ENCODE assay signal across 9 cellular contexts in the genomic region with DNA sequence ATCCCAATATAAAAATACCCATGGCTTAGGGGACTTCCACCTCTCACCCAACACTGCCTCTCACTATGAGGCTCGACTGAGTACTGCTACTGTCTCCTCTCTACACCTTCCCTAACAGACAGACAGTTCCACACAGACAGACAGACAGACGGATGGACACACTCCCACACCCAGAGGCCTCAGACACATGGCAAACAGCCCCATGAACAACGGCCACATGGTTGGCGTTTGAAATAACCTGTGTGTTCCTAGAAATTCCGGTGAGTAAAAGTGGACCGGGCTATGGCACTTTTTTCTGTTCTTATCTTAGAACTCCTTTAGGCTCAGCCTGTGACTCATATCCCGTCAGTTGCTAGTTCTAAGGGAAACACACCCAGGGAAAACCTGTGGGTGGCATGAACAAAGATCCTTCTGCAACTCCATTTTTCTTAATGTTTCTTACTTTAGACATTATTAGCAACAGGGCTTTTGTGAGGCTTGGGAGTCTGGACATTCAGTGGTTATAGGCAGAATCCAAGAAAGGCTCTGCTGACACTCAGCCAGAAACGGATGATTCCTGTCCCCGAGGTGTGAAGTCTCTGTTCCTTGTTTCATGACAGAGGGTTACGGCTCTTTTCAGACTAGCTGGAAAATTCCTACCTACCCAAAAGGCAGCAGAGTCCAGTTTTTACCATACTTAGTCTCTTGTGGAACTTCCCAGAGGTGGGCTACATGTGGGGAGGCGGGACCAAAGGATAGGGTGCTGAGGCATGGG.
DNase-seq lines count a peak whose midpoint lies in the region; ATAC-seq, FAIRE-seq and TF ChIP-seq lines count a peak whose summit lies in the region.
"Had no signal": no experiment of that assay in that cellular context is flagged by ENCODE, and none has a peak within 500 bp of the region (broad histone marks: within the 10 kb centered on the region; RNA-seq: fewer than 3 reads in every experiment).

No MANE protein-coding gene starts in this region.

- no CpG with 5 or more reads among the region's 11 CpGs for WGBS in mesendoderm (ENCODE audit: extremely low coverage, insufficient coverage, low lambda C conversion rate)

- H3K4me2 ChIP-seq in mesendoderm (ENCODE audit: low read length), result no peak overlapping the region

- no peak overlapping the region for H4K5ac ChIP-seq in mesendoderm (ENCODE audit: low read length)

- H3K9ac ChIP-seq in mesendoderm (ENCODE audit: low read length), result no peak overlapping the region

- H3K79me1 ChIP-seq in mesendoderm (ENCODE audit: low read length), result no peaks in the 10 kb centered on the region

- FAIRE-seq in GM12892 (lab: Jason Lieb, UNC), result no peak

- no peak overlapping the region for H2BK120ac ChIP-seq in mesendoderm (ENCODE audit: low read depth, low read length)

- DNase-seq in AG10803 (ENCODE audit: low read depth) (peak; percentile 61), LHCN-M2 (ENCODE audit: low read depth) (peak; percentile 88), cardiac fibroblast (ENCODE audit: low read depth in 2 of 2) (peak; percentile 73 to 80), mesendoderm (peak; percentile 32), GM12892 (ENCODE audit: insufficient read length) (no peak), GM13977 (ENCODE audit: low spot score) (no peak), midbrain (lab: John Stamatoyannopoulos, UW) (no peak)
- DNase-seq: NCI-H510A had no signal

- H2BK5ac ChIP-seq in mesendoderm (ENCODE audit: low read length), result no peak overlapping the region

- TF ChIP-seq CTCF in AG10803 (conservative IDR thresholded peaks at IDR 0.05; ENCODE audit: low read length) (no peak), cardiac fibroblast (IDR thresholded peaks at IDR 0.05; ENCODE audit: low read depth, low read length) (no peak), GM13977 (IDR thresholded peaks at IDR 0.05; ENCODE audit: extremely low read depth, insufficient read depth, missing control alignments) (no peak)

- no peaks in the 10 kb centered on the region for H3K79me2 ChIP-seq in mesendoderm (ENCODE audit: control insufficient read depth, insufficient read depth, low read length)

- in situ Hi-C loops in GM13977 (cut with MboI; ENCODE audit: low pct_unique_long_range_greater_than_20kb, low sequenced_read_pairs, unreplicated experiment), result no loop called here

- H3K4me3 ChIP-seq in AG10803 (ENCODE audit: low read length) (no peak overlapping the region), cardiac fibroblast (replicated peaks in 1 of 2; ENCODE audit: low read depth in 2 of 2, low read length in 2 of 2) (no peak overlapping the region), mesendoderm (ENCODE audit: low read length) (no peak overlapping the region)

- H4K8ac ChIP-seq in mesendoderm (ENCODE audit: low read depth, low read length), result no peak overlapping the region

- no peak overlapping the region for H3K18ac ChIP-seq in mesendoderm (ENCODE audit: low read length)

- H3K4me1 ChIP-seq in mesendoderm (ENCODE audit: control insufficient read depth, low read depth, low read length), result no peaks in the 10 kb centered on the region

- no peak overlapping the region for H3K4ac ChIP-seq in mesendoderm (ENCODE audit: low read depth, low read length)

- no peak overlapping the region for H3K23ac ChIP-seq in mesendoderm (ENCODE audit: low read length)

- ATAC-seq in HG02571 (IDR thresholded peaks at IDR 0.05; ENCODE audit: unreplicated experiment), result no peak

- H3K36me3 ChIP-seq in mesendoderm (ENCODE audit: control insufficient read depth, insufficient read depth, low read length), result no peaks in the 10 kb centered on the region

- H2BK15ac ChIP-seq in mesendoderm (replicated peaks; ENCODE audit: low read depth), result no peak overlapping the region

- H3K27ac ChIP-seq in mesendoderm (ENCODE audit: low read depth, low read length), result no peak overlapping the region

- H2AK5ac ChIP-seq in mesendoderm (ENCODE audit: low read length), result no peak overlapping the region

- no peak for TF ChIP-seq POLR2A in GM12892 (IDR thresholded peaks at IDR 0.05; ENCODE audit: low read depth, low read length)

- no peak overlapping the region for H3K56ac ChIP-seq in mesendoderm (ENCODE audit: low read length)

- H3K27me3 ChIP-seq in mesendoderm (ENCODE audit: insufficient read depth, low read length, poor library complexity), result no peaks in the 10 kb centered on the region

Comparison
In these comparisons a context has a peak if more than half of its experiments do, and no peak if none do; other contexts are left out.
1. DNase-seq: peak in AG10803 (single experiment), LHCN-M2 (single experiment), cardiac fibroblast (2 of 2) and mesendoderm (single experiment); none in GM12892 (single experiment), GM13977 (single experiment) and midbrain (single experiment).